Comparison of ENCODE assay signal across 1 cellular context in the genomic region with DNA sequence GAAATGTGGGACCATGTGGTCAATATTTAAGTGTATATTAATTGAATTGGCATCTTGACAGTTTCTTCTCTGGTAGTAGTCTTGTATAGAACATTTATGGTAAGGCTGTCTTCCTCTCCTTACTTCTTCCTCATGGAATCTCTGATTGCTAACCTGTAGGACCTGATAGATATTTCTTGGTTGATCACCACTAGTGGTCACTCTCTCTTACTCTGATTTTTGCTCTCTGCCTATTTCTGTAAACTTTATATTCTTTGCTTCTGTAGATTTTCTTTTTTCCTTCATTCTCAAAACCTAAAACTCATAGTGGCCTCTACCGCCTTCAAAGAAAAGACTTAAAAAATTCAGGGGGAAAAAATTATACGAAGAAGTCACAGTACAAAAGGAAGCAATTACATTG.
TF ChIP-seq lines count a peak whose summit lies in the region.

No MANE protein-coding gene starts in this region.

TF ChIP-seq in GM12878, 131 proteins besides CTCF, POLR2A, EP300 and RAD21 (continued from another document):
- TF ChIP-seq, protein P1, sequence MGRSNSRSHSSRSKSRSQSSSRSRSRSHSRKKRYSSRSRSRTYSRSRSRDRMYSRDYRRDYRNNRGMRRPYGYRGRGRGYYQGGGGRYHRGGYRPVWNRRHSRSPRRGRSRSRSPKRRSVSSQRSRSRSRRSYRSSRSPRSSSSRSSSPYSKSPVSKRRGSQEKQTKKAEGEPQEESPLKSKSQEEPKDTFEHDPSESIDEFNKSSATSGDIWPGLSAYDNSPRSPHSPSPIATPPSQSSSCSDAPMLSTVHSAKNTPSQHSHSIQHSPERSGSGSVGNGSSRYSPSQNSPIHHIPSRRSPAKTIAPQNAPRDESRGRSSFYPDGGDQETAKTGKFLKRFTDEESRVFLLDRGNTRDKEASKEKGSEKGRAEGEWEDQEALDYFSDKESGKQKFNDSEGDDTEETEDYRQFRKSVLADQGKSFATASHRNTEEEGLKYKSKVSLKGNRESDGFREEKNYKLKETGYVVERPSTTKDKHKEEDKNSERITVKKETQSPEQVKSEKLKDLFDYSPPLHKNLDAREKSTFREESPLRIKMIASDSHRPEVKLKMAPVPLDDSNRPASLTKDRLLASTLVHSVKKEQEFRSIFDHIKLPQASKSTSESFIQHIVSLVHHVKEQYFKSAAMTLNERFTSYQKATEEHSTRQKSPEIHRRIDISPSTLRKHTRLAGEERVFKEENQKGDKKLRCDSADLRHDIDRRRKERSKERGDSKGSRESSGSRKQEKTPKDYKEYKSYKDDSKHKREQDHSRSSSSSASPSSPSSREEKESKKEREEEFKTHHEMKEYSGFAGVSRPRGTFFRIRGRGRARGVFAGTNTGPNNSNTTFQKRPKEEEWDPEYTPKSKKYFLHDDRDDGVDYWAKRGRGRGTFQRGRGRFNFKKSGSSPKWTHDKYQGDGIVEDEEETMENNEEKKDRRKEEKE (IDR thresholded peaks at IDR 0.05): no peak
- TF ChIP-seq CHD4 (IDR thresholded peaks at IDR 0.05) (no peak), BRCA1 (IDR thresholded peaks at IDR 0.05; ENCODE audit: low read depth, low read length) (no peak), FOXM1 (IDR thresholded peaks at IDR 0.05; ENCODE audit: low read depth, low read length) (no peak), KAT2A (conservative IDR thresholded peaks at IDR 0.05; ENCODE audit: control insufficient read depth, low read depth, low read length) (no peak), MTA2 (IDR thresholded peaks at IDR 0.05; ENCODE audit: low read depth) (no peak), ZNF217 (IDR thresholded peaks at IDR 0.05) (no peak), POLR2AphosphoS2 (IDR thresholded peaks at IDR 0.05; ENCODE audit: low read depth, low read length) (no peak)
- TF ChIP-seq, protein P2, sequence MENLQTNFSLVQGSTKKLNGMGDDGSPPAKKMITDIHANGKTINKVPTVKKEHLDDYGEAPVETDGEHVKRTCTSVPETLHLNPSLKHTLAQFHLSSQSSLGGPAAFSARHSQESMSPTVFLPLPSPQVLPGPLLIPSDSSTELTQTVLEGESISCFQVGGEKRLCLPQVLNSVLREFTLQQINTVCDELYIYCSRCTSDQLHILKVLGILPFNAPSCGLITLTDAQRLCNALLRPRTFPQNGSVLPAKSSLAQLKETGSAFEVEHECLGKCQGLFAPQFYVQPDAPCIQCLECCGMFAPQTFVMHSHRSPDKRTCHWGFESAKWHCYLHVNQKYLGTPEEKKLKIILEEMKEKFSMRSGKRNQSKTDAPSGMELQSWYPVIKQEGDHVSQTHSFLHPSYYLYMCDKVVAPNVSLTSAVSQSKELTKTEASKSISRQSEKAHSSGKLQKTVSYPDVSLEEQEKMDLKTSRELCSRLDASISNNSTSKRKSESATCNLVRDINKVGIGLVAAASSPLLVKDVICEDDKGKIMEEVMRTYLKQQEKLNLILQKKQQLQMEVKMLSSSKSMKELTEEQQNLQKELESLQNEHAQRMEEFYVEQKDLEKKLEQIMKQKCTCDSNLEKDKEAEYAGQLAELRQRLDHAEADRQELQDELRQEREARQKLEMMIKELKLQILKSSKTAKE (IDR thresholded peaks at IDR 0.05; ENCODE audit: low read depth, poor library complexity, severe bottlenecking): no peak
- TF ChIP-seq, protein P3, sequence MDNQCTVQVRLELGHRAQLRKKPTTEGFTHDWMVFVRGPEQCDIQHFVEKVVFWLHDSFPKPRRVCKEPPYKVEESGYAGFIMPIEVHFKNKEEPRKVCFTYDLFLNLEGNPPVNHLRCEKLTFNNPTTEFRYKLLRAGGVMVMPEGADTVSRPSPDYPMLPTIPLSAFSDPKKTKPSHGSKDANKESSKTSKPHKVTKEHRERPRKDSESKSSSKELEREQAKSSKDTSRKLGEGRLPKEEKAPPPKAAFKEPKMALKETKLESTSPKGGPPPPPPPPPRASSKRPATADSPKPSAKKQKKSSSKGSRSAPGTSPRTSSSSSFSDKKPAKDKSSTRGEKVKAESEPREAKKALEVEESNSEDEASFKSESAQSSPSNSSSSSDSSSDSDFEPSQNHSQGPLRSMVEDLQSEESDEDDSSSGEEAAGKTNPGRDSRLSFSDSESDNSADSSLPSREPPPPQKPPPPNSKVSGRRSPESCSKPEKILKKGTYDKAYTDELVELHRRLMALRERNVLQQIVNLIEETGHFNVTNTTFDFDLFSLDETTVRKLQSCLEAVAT (IDR thresholded peaks at IDR 0.05): no peak
- TF ChIP-seq, protein P4, sequence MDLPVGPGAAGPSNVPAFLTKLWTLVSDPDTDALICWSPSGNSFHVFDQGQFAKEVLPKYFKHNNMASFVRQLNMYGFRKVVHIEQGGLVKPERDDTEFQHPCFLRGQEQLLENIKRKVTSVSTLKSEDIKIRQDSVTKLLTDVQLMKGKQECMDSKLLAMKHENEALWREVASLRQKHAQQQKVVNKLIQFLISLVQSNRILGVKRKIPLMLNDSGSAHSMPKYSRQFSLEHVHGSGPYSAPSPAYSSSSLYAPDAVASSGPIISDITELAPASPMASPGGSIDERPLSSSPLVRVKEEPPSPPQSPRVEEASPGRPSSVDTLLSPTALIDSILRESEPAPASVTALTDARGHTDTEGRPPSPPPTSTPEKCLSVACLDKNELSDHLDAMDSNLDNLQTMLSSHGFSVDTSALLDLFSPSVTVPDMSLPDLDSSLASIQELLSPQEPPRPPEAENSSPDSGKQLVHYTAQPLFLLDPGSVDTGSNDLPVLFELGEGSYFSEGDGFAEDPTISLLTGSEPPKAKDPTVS (IDR thresholded peaks at IDR 0.05; ENCODE audit: low read depth, low read length): no peak
